ENCODE assay signal across 8 cellular contexts in genomic region chr7:101165075-101165957, GRCh38. TPM values are rescaled to one million over a fixed set of nuclear protein-coding genes. Genes with fewer than 3 reads are reported as not detected.
DNase-seq lines count a peak whose midpoint lies in the region; ATAC-seq and TF ChIP-seq lines count a peak whose summit lies in the region.

TSS of gene VGF (minus strand) at chr7:101165569. CDS start at chr7:101164843, 726 bp downstream.

- BruUV-seq in Calu3 (replicated peaks; lab: Mats Ljungman, UMichigan), result no TSS peak

- TF ChIP-seq CTCF in Calu3 (IDR thresholded peaks at IDR 0.05; ENCODE audit: unreplicated experiment) (no peak), LNCaP clone FGC (IDR thresholded peaks at IDR 0.05; ENCODE audit: control insufficient read depth, extremely low read depth, insufficient read depth) (no peak), nephron (IDR thresholded peaks at IDR 0.05; ENCODE audit: unreplicated experiment in 3 of 3) (no peak)

- H3K9me3 Mint-ChIP-seq in Calu3 (ENCODE audit: low read depth, unreplicated experiment) (no peaks in the 10 kb centered on the region), nephron (no peaks in the 10 kb centered on the region)
- H3K9me3 Mint-ChIP-seq in activated T-cell treated with anti-CD3 and anti-CD28 coated beads, Interleukin-2, amount 50 U/mL, for 72 hours, result no peaks in the 10 kb centered on the region

- DNase-seq in Calu3 (peak; percentile 85), LNCaP clone FGC (ENCODE audit: low read depth) (peak; percentile 42), RPMI7951 (ENCODE audit: low read depth) (peak; percentile 92), fibroblast of gingiva (ENCODE audit: low read depth) (peak; percentile 90)
- peak; percentile 95 to 96 for DNase-seq in activated T-cell treated with anti-CD3 and anti-CD28 coated beads, Interleukin-2, amount 50 U/mL, for 72 hours
- peak; percentile 82 to 91 (median 87) for DNase-seq in stimulated activated naive CD4-positive, alpha-beta T cell (lab: John Stamatoyannopoulos, UW)

- H3K4me1 Mint-ChIP-seq in Calu3 (ENCODE audit: low read depth, unreplicated experiment) (peaks cover 41% of the 10 kb centered on the region), nephron (peaks cover 37% of the 10 kb centered on the region)
- H3K4me1 Mint-ChIP-seq in activated T-cell treated with anti-CD3 and anti-CD28 coated beads, Interleukin-2, amount 50 U/mL, for 72 hours (ENCODE audit: low read depth), result peaks cover 67% of the 10 kb centered on the region

- intact Hi-C loops in Calu3 (cut with micrococcal nuclease; ENCODE audit: unreplicated experiment), result no loop called here

- CTCF ChIA-PET in Calu3 (lab: Charles Lee), result interaction anchor here (0.7 to 1.2 kb wide), 2 partner anchors 21 to 971 kb away, joined by 3 read pairs; no protein-coding TSS in a partner anchor

- peaks cover 54% of the 10 kb centered on the region for H3K27me3 Mint-ChIP-seq in Calu3 (ENCODE audit: unreplicated experiment)
- H3K27me3 Mint-ChIP-seq in activated T-cell treated with anti-CD3 and anti-CD28 coated beads, Interleukin-2, amount 50 U/mL, for 72 hours (ENCODE audit: low read depth), result peaks cover 65% of the 10 kb centered on the region
- H3K27me3 Mint-ChIP-seq in nephron (ENCODE audit: low read depth), result peaks cover 87% of the 10 kb centered on the region

- peaks cover 53% of the 10 kb centered on the region for H3K36me3 Mint-ChIP-seq in Calu3 (ENCODE audit: insufficient read depth, unreplicated experiment)
- H3K36me3 Mint-ChIP-seq in activated T-cell treated with anti-CD3 and anti-CD28 coated beads, Interleukin-2, amount 50 U/mL, for 72 hours (ENCODE audit: insufficient read depth in 2 of 2), result peaks cover 2% of the 10 kb centered on the region in 2 donors
- H3K36me3 Mint-ChIP-seq in nephron (ENCODE audit: low read depth), result peaks cover 1% of the 10 kb centered on the region

- ATAC-seq in GM21786 (IDR thresholded peaks at IDR 0.05; ENCODE audit: unreplicated experiment), result peak; percentile 66
- peak; percentile 86 to 88 for ATAC-seq in activated T-cell treated with anti-CD3 and anti-CD28 coated beads, Interleukin-2, amount 50 U/mL, for 72 hours (replicated peaks in 1 of 2)

- H3K4me3 Mint-ChIP-seq in Calu3 (ENCODE audit: low read depth, unreplicated experiment), result peak within 1 kb of the TSS; percentile 70
- peak within 1 kb of the TSS; percentile 85 to 99 for H3K4me3 Mint-ChIP-seq in activated T-cell treated with anti-CD3 and anti-CD28 coated beads, Interleukin-2, amount 50 U/mL, for 72 hours
- peak within 1 kb of the TSS; percentile 70 to 78 (median 74) for H3K4me3 Mint-ChIP-seq in nephron

- H3K27ac Mint-ChIP-seq in Calu3 (ENCODE audit: unreplicated experiment), result no peak within 1 kb of the TSS
- H3K27ac Mint-ChIP-seq in activated T-cell treated with anti-CD3 and anti-CD28 coated beads, Interleukin-2, amount 50 U/mL, for 72 hours, result no peak within 1 kb of the TSS
- H3K27ac Mint-ChIP-seq in nephron, result no peak within 1 kb of the TSS

- peak within 1 kb of the TSS; percentile 51 for H3K4me3 ChIP-seq in LNCaP clone FGC (ENCODE audit: low read depth, low read length)

RNA-seq across cellular contexts. Expression of gene VGF, which starts in this region (rescaled TPM):
- 0.14 and 0.81 TPM in 2 replicates for total RNA-seq in Calu3 (2022)
- total RNA-seq in RPMI7951 (2014; rRNA removed; shearing (Covaris generic)), result 0.12 and 0.59 TPM in 2 replicates
- under 1 TPM in 1 of 2 donors, not detected in 1; 0.19 TPM for total RNA-seq in activated T-cell treated with anti-CD3 and anti-CD28 coated beads, Interleukin-2, amount 50 U/mL, for 72 hours

Comparison
In these comparisons a context has a peak if more than half of its experiments do, and no peak if none do; other contexts are left out.
1. Peak in every context shown above with its lines: DNase-seq, ATAC-seq and H3K4me3 ChIP-seq.
2. Peak in DNase-seq in Calu3; RNA of the gene not detected or under 1 TPM.
3. Peak in DNase-seq in RPMI7951; RNA of the gene not detected or under 1 TPM.
4. Peak in DNase-seq and ATAC-seq in activated T-cell treated with anti-CD3 and anti-CD28 coated beads, Interleukin-2, amount 50 U/mL, for 72 hours; RNA of the gene not detected or under 1 TPM.
5. DNase-seq: peak in every context shown above with its lines; median percentile 96 in activated T-cell treated with anti-CD3 and anti-CD28 coated beads, Interleukin-2, amount 50 U/mL, for 72 hours; 92 in RPMI7951; 90 in fibroblast of gingiva; 87 in stimulated activated naive CD4-positive, alpha-beta T cell; 85 in Calu3; 42 in LNCaP clone FGC.